38 cellular contexts compared by ENCODE assay signal in the genomic region with DNA sequence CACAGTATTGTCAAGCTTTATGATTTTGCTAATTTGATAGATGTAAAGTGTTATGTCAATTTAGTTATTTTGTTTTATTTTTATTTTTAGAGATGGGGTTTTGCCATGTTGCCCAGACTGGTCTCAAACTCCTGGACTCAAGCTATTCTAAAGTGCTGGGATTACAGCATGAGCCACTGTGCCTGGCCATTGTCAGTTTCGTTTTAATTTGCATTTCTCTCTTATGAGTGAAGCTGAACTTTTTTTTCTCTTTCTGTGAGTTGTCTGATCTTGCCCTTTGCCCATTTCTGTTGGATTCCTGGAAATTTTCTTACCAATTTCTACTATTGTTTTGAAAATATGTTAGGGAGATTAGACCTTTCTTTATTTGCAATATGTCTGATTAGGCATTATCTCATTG.
"Had no signal": no experiment of that assay in that cellular context is flagged by ENCODE, and none has a peak within 500 bp of the region (broad histone marks: within the 10 kb centered on the region; RNA-seq: fewer than 3 reads in every experiment).

No MANE protein-coding gene starts in this region.

- ATAC-seq: activated CD8-positive, alpha-beta memory T cell treated with anti-CD3 and anti-CD28 coated beads, Interleukin-2, amount 10 ng/mL, durations not matched to agents 7 days and 5 days; Right ventricle myocardium inferior; SK-N-SH treated with all-trans-retinoic acid at 6 μM for 48 hours had no signal

- FAIRE-seq: RCC 7860 had no signal

- H3K27ac ChIP-seq: ascending aorta, cardiac muscle cell, PC-9, RWPE1, VCaP had no signal

- H3K27me3 Mint-ChIP-seq: activated B cell treated with CpG ODN at 0.5 μM for 24 hours; activated CD4-positive, alpha-beta memory T cell treated with anti-CD3 and anti-CD28 coated beads for 36 hours; activated CD8-positive, alpha-beta memory T cell treated with anti-CD3 and anti-CD28 coated beads, Interleukin-2, amount 10 ng/mL, durations not matched to agents 7 days and 5 days; activated naive CD8-positive, alpha-beta T cell treated with anti-CD3 and anti-CD28 coated beads for 36 hours had no signal

- H3K27ac Mint-ChIP-seq: activated B cell treated with CpG ODN at 0.5 μM for 24 hours; activated CD4-positive, alpha-beta memory T cell treated with anti-CD3 and anti-CD28 coated beads for 36 hours; activated CD8-positive, alpha-beta memory T cell treated with anti-CD3 and anti-CD28 coated beads, Interleukin-2, amount 10 ng/mL, durations not matched to agents 7 days and 5 days; activated naive CD8-positive, alpha-beta T cell treated with anti-CD3 and anti-CD28 coated beads for 36 hours had no signal

- H3K27me3 ChIP-seq: ascending aorta, cardiac muscle cell, MG63 had no signal

- H2AFZ ChIP-seq: PC-9 had no signal

- H3K9me3 Mint-ChIP-seq: activated B cell treated with CpG ODN at 0.5 μM for 24 hours; activated CD4-positive, alpha-beta memory T cell treated with anti-CD3 and anti-CD28 coated beads for 36 hours; activated naive CD8-positive, alpha-beta T cell treated with anti-CD3 and anti-CD28 coated beads for 36 hours had no signal

- H3K4me2 ChIP-seq: PC-9 had no signal

- DNase-seq: activated B cell treated with CpG ODN at 0.5 μM for 24 hours; activated CD4-positive, alpha-beta memory T cell treated with anti-CD3 and anti-CD28 coated beads for 36 hours; activated CD4-positive, alpha-beta T cell treated with anti-CD3 and anti-CD28 coated beads for 4 hours; activated CD4-positive, alpha-beta T cell treated with anti-CD3 and anti-CD28 coated beads, Interleukin-2, amount 50 U/mL, for 1 hour; activated CD4-positive, CD25-positive, alpha-beta regulatory T cell treated with anti-CD3 and anti-CD28 coated beads, Interleukin-2, amount 50 U/mL, for 72 hours; activated CD8-positive, alpha-beta memory T cell treated with anti-CD3 and anti-CD28 coated beads for 24 hours; activated CD8-positive, alpha-beta memory T cell treated with anti-CD3 and anti-CD28 coated beads, Interleukin-2, amount 10 ng/mL, durations not matched to agents 7 days and 5 days; activated CD8-positive, alpha-beta memory T cell treated with anti-CD3 and anti-CD28 coated beads, Interleukin-2, amount 50 U/mL, for 48 hours; activated effector memory CD4-positive, alpha-beta T cell treated with Interleukin-2 at 50 U/mL for 16 hours; activated naive CD4-positive, alpha-beta T cell; activated naive CD4-positive, alpha-beta T cell treated with anti-CD3 and anti-CD28 coated beads, Interleukin-2, amount 50 U/mL, for 16 hours; activated naive CD8-positive, alpha-beta T cell treated with anti-CD3 and anti-CD28 coated beads for 36 hours; activated T-cell treated with anti-CD3 and anti-CD28 coated beads, Interleukin-2, amount 50 U/mL, for 48 hours; amygdala; MG63; MV-4-11; NCI-H1092; NCI-H1436 treated with DMSO at 0.1 percent for 48 hours; NCI-H1694 treated with DMSO at 0.1 percent for 48 hours; NCI-H2029; NCI-H2171; NCI-H446; NCI-H510A treated with DMSO at 0.1 percent for 48 hours; NCI-H69; NCI-H82; NK-92 treated with Interleukin-12 subunit alpha and Interleukin-12 subunit beta, amount 100 ng/mL, for 24 hours; SIG-M5; T-helper 1 cell; T-helper 2 cell; T-helper 9 cell had no signal

- H3K4me3 Mint-ChIP-seq: activated B cell treated with CpG ODN at 0.5 μM for 24 hours; activated CD4-positive, alpha-beta memory T cell treated with anti-CD3 and anti-CD28 coated beads for 36 hours; activated CD8-positive, alpha-beta memory T cell treated with anti-CD3 and anti-CD28 coated beads, Interleukin-2, amount 10 ng/mL, durations not matched to agents 7 days and 5 days; activated naive CD8-positive, alpha-beta T cell treated with anti-CD3 and anti-CD28 coated beads for 36 hours had no signal

- H3K4me3 ChIP-seq: ascending aorta, cardiac muscle cell, MG63, PC-9 had no signal

- H3K9me3 ChIP-seq: ascending aorta, MG63 had no signal

- H3K4me1 ChIP-seq: ascending aorta had no signal
